Comparison of ENCODE assay signal across 8 cellular contexts in genomic region chr11:62054484-62055121, GRCh38.
DNase-seq lines count a peak whose midpoint lies in the region; ATAC-seq, FAIRE-seq and TF ChIP-seq lines count a peak whose summit lies in the region.

No MANE protein-coding gene starts in this region.

- H3K4me1 ChIP-seq in MM.1S (ENCODE audit: low read length) (no peaks in the 10 kb centered on the region), K562 (replicated peaks in 1 of 2; ENCODE audit: control insufficient read depth in 2 of 2, insufficient read depth in 2 of 2, low read length in 2 of 2) (peaks cover 0 to 9% of the 10 kb centered on the region in 2 experiments; a peak in 2 of 5 replicates)

- H3K4me3 Mint-ChIP-seq in osteocyte (ENCODE audit: unreplicated experiment): no peak overlapping the region

- H3K4me2 ChIP-seq in MM.1S (ENCODE audit: low read depth, low read length) (no peak overlapping the region), K562 (ENCODE audit: insufficient read depth, low read length) (0 out of 2 replicates have a peak overlapping the region, but pooled peaks have one; percentile 24)

- H3K9me3 ChIP-seq in MM.1S (replicated peaks; ENCODE audit: insufficient read depth, low read length) (no peaks in the 10 kb centered on the region), K562 (replicated peaks; ENCODE audit: control insufficient read depth, insufficient read depth, low read depth, low read length) (no peaks in the 10 kb centered on the region)

- H3K27ac Mint-ChIP-seq in osteocyte (ENCODE audit: unreplicated experiment): no peak overlapping the region

- peak; percentile 91 to 96 for TF ChIP-seq RAD21 in K562 (CRISPR knock-in tag; conservative IDR thresholded peaks at IDR 0.05 in 1 of 2, IDR thresholded peaks at IDR 0.05 in 1 of 2)

- peaks cover 46% of the 10 kb centered on the region for H3K27me3 Mint-ChIP-seq in osteocyte (ENCODE audit: unreplicated experiment)

- H3K4me1 Mint-ChIP-seq in osteocyte (ENCODE audit: unreplicated experiment): no peaks in the 10 kb centered on the region

- FAIRE-seq in K562 (lab: Jason Lieb, UNC): peak; percentile 82

- peak; percentile 22 for TF ChIP-seq CTCF in MM.1S (IDR thresholded peaks at IDR 0.05; ENCODE audit: low read length)
- TF ChIP-seq CTCF in K562 (IDR thresholded peaks at IDR 0.05 in 2 of 3, conservative IDR thresholded peaks at IDR 0.05 in 1 of 3; ENCODE audit: insufficient read depth in 2 of 3, low read depth in 1 of 3, low read length in 3 of 3): peak; percentile 70 to 93 (median 73)
- TF ChIP-seq CTCF in osteocyte (IDR thresholded peaks at IDR 0.05): peak; percentile 39
- peak in 5 of 56 donors; percentile 12 to 25 (median 15) for TF ChIP-seq CTCF in dorsolateral prefrontal cortex (IDR thresholded peaks at IDR 0.05 in 54 of 56, conservative IDR thresholded peaks at IDR 0.05 in 2 of 56; ENCODE audit: low read depth in 1 of 56, partially characterized antibody in 56 of 56)

- no TSS peak for BruUV-seq in K562 (replicated peaks; lab: Mats Ljungman, UMichigan)

- H2AFZ ChIP-seq in MM.1S (ENCODE audit: low read length) (no peak overlapping the region), K562 (ENCODE audit: low read depth, low read length) (no peak overlapping the region)

- H3K36me3 Mint-ChIP-seq in osteocyte (ENCODE audit: unreplicated experiment): no peaks in the 10 kb centered on the region

- no peaks in the 10 kb centered on the region for H3K36me3 ChIP-seq in MM.1S (replicated peaks; ENCODE audit: insufficient read depth, low read length)
- no peaks in the 10 kb centered on the region for H3K36me3 ChIP-seq in K562 (ENCODE audit: control insufficient read depth, insufficient read depth, low read length)

- no peaks in the 10 kb centered on the region for H4K20me1 ChIP-seq in MM.1S (ENCODE audit: insufficient read depth, low read length)
- no peaks in the 10 kb centered on the region for H4K20me1 ChIP-seq in K562 (replicated peaks; ENCODE audit: control insufficient read depth, insufficient read depth, low read length)

- no peaks in the 10 kb centered on the region for H3K9me2 ChIP-seq in MM.1S (replicated peaks; ENCODE audit: insufficient read depth, low read length)

- peak; percentile 35 for DNase-seq in NCI-H748 (lab: John Stamatoyannopoulos, UW; ENCODE audit: unreplicated experiment)
- no peak for DNase-seq in NCI-H748 treated with DMSO at 0.1 percent for 48 hours (lab: John Stamatoyannopoulos, UW)
- DNase-seq in MM.1S: peak; percentile 14
- peak in 2 of 4 experiments; percentile 58 to 81 for DNase-seq in K562 (ENCODE audit: extremely low read depth in 1 of 4, low spot score in 3 of 4)
- DNase-seq in osteocyte (ENCODE audit: extremely low spot score, unreplicated experiment): no peak
- no peak for DNase-seq in COLO668 (lab: John Stamatoyannopoulos, UW; ENCODE audit: unreplicated experiment)
- no peak for DNase-seq in dorsolateral prefrontal cortex
- DNase-seq in stimulated activated CD4-positive, alpha-beta T cell treated with anti-CD3 and anti-CD28 coated beads, Interleukin-4, amount 100 ng/mL, for 24 hours: no peak

- no peaks in the 10 kb centered on the region for H3F3A ChIP-seq in MM.1S (ENCODE audit: insufficient read depth, low read length)

- H3K27me3 ChIP-seq in MM.1S (replicated peaks; ENCODE audit: insufficient read depth, low read length): no peaks in the 10 kb centered on the region
- no peaks in the 10 kb centered on the region for H3K27me3 ChIP-seq in K562 (ENCODE audit: control insufficient read depth in 2 of 2, insufficient read depth in 2 of 2, low read length in 2 of 2)
- no peaks in the 10 kb centered on the region for H3K27me3 ChIP-seq in dorsolateral prefrontal cortex

- H3K9me3 Mint-ChIP-seq in osteocyte (ENCODE audit: unreplicated experiment): no peaks in the 10 kb centered on the region

- ATAC-seq in K562: peak; percentile 87

- H3K9me1 ChIP-seq in K562 (ENCODE audit: control insufficient read depth, insufficient read depth, low read length): no peaks in the 10 kb centered on the region

- peak; percentile 62 for TF ChIP-seq EP300 in K562 (IDR thresholded peaks at IDR 0.05; ENCODE audit: low read length)

- no peak for TF ChIP-seq POLR2A in K562 (conservative IDR thresholded peaks at IDR 0.05)

- WGBS in K562 (ENCODE audit: insufficient coverage, low coverage, missing lambda C conversion rate): 7% methylated on average over 8 of the region's 8 CpGs

- no peak overlapping the region for H3K27ac ChIP-seq in MM.1S (ENCODE audit: low read length)
- H3K27ac ChIP-seq in K562 (ENCODE audit: extremely low read depth, low read depth, low read length): no peak overlapping the region
- no peak overlapping the region for H3K27ac ChIP-seq in dorsolateral prefrontal cortex

- intact Hi-C loops in K562 (cut with micrococcal nuclease): loop anchor here (1.0 to 5.0 kb wide), 5 partner anchors 29 to 155 kb away; partner anchors contain the start of gene FTH1
- intact Hi-C loops in dorsolateral prefrontal cortex (cut with DNase I): loop anchor here in 1 of 2 donors (10.0 kb wide), 1 partner anchor 50 kb away; no protein-coding TSS in a partner anchor

- in situ Hi-C loops in K562 (cut with MboI): no loop called here

- H3K4me3 ChIP-seq in MM.1S (ENCODE audit: low read length) (no peak overlapping the region), K562 (no peak overlapping the region), dorsolateral prefrontal cortex (no peak overlapping the region)

- POLR2A ChIA-PET in K562 (lab: Yijun Ruan, JAX): interaction anchor here (1.2 to 1.7 kb wide), 3 partner anchors 28 to 91 kb away, joined by 4 to 9 read pairs (median 5); no protein-coding TSS in a partner anchor

- no peaks in the 10 kb centered on the region for H3K79me2 ChIP-seq in MM.1S (ENCODE audit: low read length)
- H3K79me2 ChIP-seq in K562 (ENCODE audit: control insufficient read depth, insufficient read depth, low read length): no peaks in the 10 kb centered on the region

- H3K9ac ChIP-seq in MM.1S (ENCODE audit: low read length) (no peak overlapping the region), K562 (ENCODE audit: insufficient read depth in 1 of 2, low read depth in 2 of 2, low read length in 2 of 2) (no peak overlapping the region)

- CTCF ChIA-PET in K562 (lab: Yijun Ruan, JAX; ENCODE audit: low intra/inter-chr PET ratio): interaction anchor here (1.1 to 2.4 kb wide), 2 partner anchors 88 to 156 kb away, joined by 3 to 25 read pairs; no protein-coding TSS in a partner anchor

TF ChIP-seq in K562, 482 proteins besides CTCF, POLR2A, EP300 and RAD21 (continues in another document):
- TF ChIP-seq EP400 (IDR thresholded peaks at IDR 0.05) (peak; percentile 56; the same call in 1 of the 2 replicates), DEAF1 (CRISPR knock-in tag; IDR thresholded peaks at IDR 0.05) (peak; percentile 88), KLF16 (IDR thresholded peaks at IDR 0.05) (peak; percentile 70), CBX1 (IDR thresholded peaks at IDR 0.05; ENCODE audit: low read depth) (peak; percentile 46; the same call in 1 of the 2 replicates), SMARCA4 (IDR thresholded peaks at IDR 0.05) (peak; percentile 35; the same call in 1 of the 2 replicates), ARID1B (IDR thresholded peaks at IDR 0.05) (peak; percentile 68; the same call in 1 of the 2 replicates), ZBTB33 (CRISPR knock-in tag; IDR thresholded peaks at IDR 0.05) (peak; percentile 62), ZNF395 (CRISPR knock-in tag; IDR thresholded peaks at IDR 0.05) (peak; percentile 31; the same call in 1 of the 2 replicates), FOXK1 (CRISPR knock-in tag; IDR thresholded peaks at IDR 0.05; ENCODE audit: borderline replicate concordance) (no peak), SRSF7 (optimal IDR thresholded peaks at IDR 0.05; ENCODE audit: low read depth, low read length) (no peak), TAL1 (IDR thresholded peaks at IDR 0.05) (peak; percentile 61), FOXK2 (conservative IDR thresholded peaks at IDR 0.05 in 1 of 2, IDR thresholded peaks at IDR 0.05 in 1 of 2; ENCODE audit: low read depth in 2 of 2) (peak in 1 of 2 experiments; percentile 19; a peak in 1 of 4 replicates), SOX6 (IDR thresholded peaks at IDR 0.05) (peak; percentile 70)

Comparison
In these comparisons a context has a peak if more than half of its experiments do, and no peak if none do; other contexts are left out.
1. DNase-seq: peak in NCI-H748 (single experiment) and MM.1S (single experiment); none in NCI-H748 treated with DMSO at 0.1 percent for 48 hours (single experiment), osteocyte (single experiment), COLO668 (single experiment), dorsolateral prefrontal cortex (0 of 10) and stimulated activated CD4-positive, alpha-beta T cell treated with anti-CD3 and anti-CD28 coated beads, Interleukin-4, amount 100 ng/mL, for 24 hours (single experiment).